In genomic region chr1:59701376-59701775, GRCh38 we compare ENCODE assay signal across 17 cellular contexts.
DNase-seq lines count a peak whose midpoint lies in the region; TF ChIP-seq lines count a peak whose summit lies in the region.
"Had no signal": no experiment of that assay in that cellular context is flagged by ENCODE, and none has a peak within 500 bp of the region (broad histone marks: within the 10 kb centered on the region; RNA-seq: fewer than 3 reads in every experiment).

No MANE protein-coding gene starts in this region.

- CTCF ChIA-PET in AG04450 (lab: Charles Lee) (interaction anchor here (1.1 to 2.3 kb wide), 3 partner anchors 9 to 58 kb away, joined by 4 to 7 read pairs (median 5); no protein-coding TSS in a partner anchor), PC-9 (lab: Charles Lee) (no interaction called here)

- H3K27ac Mint-ChIP-seq in mesothelial cell of epicardium, result peak overlapping the region; percentile 2
- H3K27ac Mint-ChIP-seq: CD14-positive monocyte had no signal

- H3K9me2 ChIP-seq in PC-9 (ENCODE audit: insufficient read depth), result no peaks in the 10 kb centered on the region

- no peak overlapping the region for H3K4me2 ChIP-seq in PC-9

- H3F3A ChIP-seq in PC-9 (ENCODE audit: insufficient read depth, low read depth), result no peaks in the 10 kb centered on the region

- H3K27ac ChIP-seq in AG04450 (ENCODE audit: low read depth, low read length), result no peak overlapping the region
- no peak overlapping the region for H3K27ac ChIP-seq in PC-9

- intact Hi-C loops in PC-9 (cut with micrococcal nuclease; ENCODE audit: unreplicated experiment), result no loop called here
- intact Hi-C loops in posterior cingulate gyrus (cut with DNase I), result loop anchor here (10.0 kb wide), 1 partner anchor 53 kb away; no protein-coding TSS in a partner anchor

- H3K79me2 ChIP-seq in PC-9 (ENCODE audit: low read depth), result no peaks in the 10 kb centered on the region

- H3K36me3 Mint-ChIP-seq in mesothelial cell of epicardium, result no peaks in the 10 kb centered on the region
- H3K36me3 Mint-ChIP-seq: CD14-positive monocyte had no signal

- TF ChIP-seq CTCF in AG04450 (IDR thresholded peaks at IDR 0.05; ENCODE audit: low read depth, low read length), result no peak
- no peak for TF ChIP-seq CTCF in mesothelial cell of epicardium (IDR thresholded peaks at IDR 0.05; ENCODE audit: unreplicated experiment)
- no peak for TF ChIP-seq CTCF in PC-9 (conservative IDR thresholded peaks at IDR 0.05)

- H3K9me3 ChIP-seq in AG04450 (ENCODE audit: control insufficient read depth, insufficient read depth, low read length), result no peaks in the 10 kb centered on the region
- no peaks in the 10 kb centered on the region for H3K9me3 ChIP-seq in PC-9 (ENCODE audit: insufficient read depth, low read depth)

- H3K36me3 ChIP-seq in PC-9 (ENCODE audit: low read depth), result no peaks in the 10 kb centered on the region

- H3K27me3 Mint-ChIP-seq in mesothelial cell of epicardium (ENCODE audit: low read depth), result no peaks in the 10 kb centered on the region

- H3K4me3 Mint-ChIP-seq in mesothelial cell of epicardium, result no peak overlapping the region
- H3K4me3 Mint-ChIP-seq: CD14-positive monocyte had no signal

- H3K27me3 ChIP-seq in AG04450 (ENCODE audit: control insufficient read depth, insufficient read depth, low read length) (no peaks in the 10 kb centered on the region), PC-9 (ENCODE audit: insufficient read depth, low read depth) (no peaks in the 10 kb centered on the region)

- no peaks in the 10 kb centered on the region; the same call in 1 of the 2 replicates for H3K4me1 ChIP-seq in PC-9 (replicated peaks; ENCODE audit: insufficient read depth)

- DNase-seq in AG04450 (ENCODE audit: low read depth, low spot score) (peak; percentile 13), NCI-H226 (peak; percentile 49), dedifferentiated amniotic fluid mesenchymal stem cell (ENCODE audit: extremely low spot score) (peak; percentile 32), mesothelial cell of epicardium (ENCODE audit: low spot score in 2 of 2, unreplicated experiment in 2 of 2) (no peak), PC-9 (no peak), posterior cingulate gyrus (no peak), NCI-H446 (lab: John Stamatoyannopoulos, UW) (no peak), NCI-H524 treated with DMSO at 0.1 percent for 48 hours (lab: John Stamatoyannopoulos, UW) (no peak)
- DNase-seq: COR-L47, H7, NCI-H1092, NCI-H1694, NCI-H446 treated with DMSO at 0.1 percent for 48 hours, NCI-H774, SIG-M5 had no signal

- H3K4me3 ChIP-seq in AG04450 (ENCODE audit: low read depth, low read length) (no peak overlapping the region), PC-9 (no peak overlapping the region)
- H3K4me3 ChIP-seq: GM12878 had no signal

- POLR2A ChIA-PET in AG04450 (lab: Yijun Ruan, JAX), result interaction anchor here (1.0 to 4.3 kb wide), 2 partner anchors 30 to 37 kb away, joined by 3 to 33 read pairs; no protein-coding TSS in a partner anchor
- POLR2A ChIA-PET in PC-9 (lab: Charles Lee; ENCODE audit: unreplicated experiment), result no interaction called here

- H4K20me1 ChIP-seq in PC-9 (ENCODE audit: insufficient read depth), result no peaks in the 10 kb centered on the region

- H3K9me3 Mint-ChIP-seq in mesothelial cell of epicardium, result no peaks in the 10 kb centered on the region
- H3K9me3 Mint-ChIP-seq: CD14-positive monocyte had no signal

- H2AFZ ChIP-seq in PC-9, result no peak overlapping the region

- no TSS peak for BruUV-seq in PC-9 (replicated peaks; lab: Mats Ljungman, UMichigan)

- H3K4me1 Mint-ChIP-seq in mesothelial cell of epicardium, result peaks cover 73% of the 10 kb centered on the region

Comparison
In these comparisons a context has a peak if more than half of its experiments do, and no peak if none do; other contexts are left out.
1. DNase-seq: peak in AG04450 (single experiment), NCI-H226 (single experiment) and dedifferentiated amniotic fluid mesenchymal stem cell (single experiment); none in mesothelial cell of epicardium (0 of 2), PC-9 (0 of 2), posterior cingulate gyrus (0 of 10), NCI-H446 (0 of 2) and NCI-H524 treated with DMSO at 0.1 percent for 48 hours (single experiment).